In the genomic region with DNA sequence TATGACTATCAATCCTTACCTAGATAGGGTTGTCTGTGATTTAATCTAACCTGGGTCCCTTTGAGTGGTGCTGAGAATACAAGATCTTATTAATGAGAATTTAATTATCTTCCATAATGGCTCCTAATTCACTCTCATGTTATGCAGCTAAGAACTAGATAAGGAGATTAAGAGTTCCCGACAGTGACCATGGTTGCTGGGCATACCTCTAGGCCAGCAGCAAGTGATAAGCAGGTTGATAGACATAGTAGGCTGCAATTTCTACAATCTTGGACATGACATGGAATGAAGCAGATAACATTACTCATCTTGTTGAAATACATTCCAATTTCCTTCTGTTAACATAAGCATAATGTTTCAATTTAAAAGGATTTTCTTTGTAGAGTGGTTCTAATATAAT, we compare ENCODE assay signal across 23 cellular contexts. TPM values are rescaled to one million over a fixed set of nuclear protein-coding genes. Genes with fewer than 3 reads are reported as not detected.
"Had no signal": no experiment of that assay in that cellular context is flagged by ENCODE, and none has a peak within 500 bp of the region (broad histone marks: within the 10 kb centered on the region; RNA-seq: fewer than 3 reads in every experiment).

No MANE protein-coding gene starts in this region.

- H3K27me3 ChIP-seq: hepatocyte, neural progenitor cell, neutrophil, ovary, right atrium auricular region, right lobe of liver, tibial nerve, upper lobe of left lung had no signal

- H3K27ac ChIP-seq: hepatocyte, left ventricle myocardium inferior, neural progenitor cell, neutrophil, ovary, right atrium auricular region, right lobe of liver, tibial nerve, upper lobe of left lung had no signal

- H3K36me3 ChIP-seq: left ventricle myocardium inferior, neural progenitor cell, neutrophil, ovary, right atrium auricular region, right lobe of liver, tibial nerve, upper lobe of left lung had no signal

- H3K4me3 ChIP-seq: hepatocyte, left ventricle myocardium inferior, lung, neural progenitor cell, ovary, right atrium auricular region, right lobe of liver, smooth muscle cell, tibial nerve, upper lobe of left lung had no signal

- DNase-seq: islet precursor cell; left ventricle myocardium inferior; midbrain; naive thymus-derived CD8-positive, alpha-beta T cell; occipital lobe; ovary; right lobe of liver; stimulated activated CD4-positive, alpha-beta T cell treated with anti-CD3 and anti-CD28 coated beads, Interleukin-1b, Interleukin-23, amount 100 ng/mL, for 48 hours; stimulated activated CD4-positive, alpha-beta T cell treated with anti-CD3 and anti-CD28 coated beads, Interleukin-2, amount 100 ng/mL, for 48 hours; stimulated activated CD4-positive, alpha-beta T cell treated with anti-CD3 and anti-CD28 coated beads, Interleukin-4, amount 100 ng/mL, for 4 hours; stimulated activated CD8-positive, alpha-beta memory T cell treated with anti-CD3 and anti-CD28 coated beads, Interleukin-4, amount 100 ng/mL, for 48 hours; stimulated activated naive CD4-positive, alpha-beta T cell treated with Interleukin-2 at 50 U/mL for 16 hours; stimulated activated naive CD8-positive, alpha-beta T cell treated with anti-CD3 and anti-CD28 coated beads, Interleukin-15, amount 100 ng/mL, for 72 hours; substantia nigra; upper lobe of left lung had no signal

- H3K4me2 ChIP-seq: hepatocyte, neural progenitor cell, smooth muscle cell had no signal

- H3K4me1 ChIP-seq: left ventricle myocardium inferior, neural progenitor cell, right atrium auricular region, right lobe of liver, tibial nerve, upper lobe of left lung had no signal

- H2AFZ ChIP-seq: hepatocyte, neural progenitor cell had no signal

- H3K79me2 ChIP-seq: hepatocyte had no signal

- H3K9ac ChIP-seq: neural progenitor cell had no signal

- H3K9me3 ChIP-seq: neutrophil, ovary, right atrium auricular region, right lobe of liver, tibial nerve, upper lobe of left lung had no signal

RNA-seq across cellular contexts. Expression of a gene that starts 27.1 kb away (rescaled TPM):
- polyA plus RNA-seq: hepatocyte; lung; naive thymus-derived CD8-positive, alpha-beta T cell; ovary; smooth muscle cell; urinary bladder had no signal
